Comparison of ENCODE assay signal across 27 cellular contexts in genomic region chr7:111743244-111743852, GRCh38.
DNase-seq lines count a peak whose midpoint lies in the region; ATAC-seq and TF ChIP-seq lines count a peak whose summit lies in the region.
"Had no signal": no experiment of that assay in that cellular context is flagged by ENCODE, and none has a peak within 500 bp of the region (broad histone marks: within the 10 kb centered on the region; RNA-seq: fewer than 3 reads in every experiment).

No MANE protein-coding gene starts in this region.

- H3K4me3 ChIP-seq in GM23338 (no peak overlapping the region), HUES48 (ENCODE audit: low read depth, low read length) (no peak overlapping the region), choroid plexus epithelial cell (ENCODE audit: low read depth, low read length) (no peak overlapping the region), spleen (no peak overlapping the region)
- H3K4me3 ChIP-seq: BLaER1, GM12878, K562, PC-9 had no signal

- no peak overlapping the region for H3K9ac ChIP-seq in HUES48 (ENCODE audit: low read depth, low read length)
- H3K9ac ChIP-seq: BLaER1, SK-N-SH had no signal

- no peak overlapping the region for H3K27ac ChIP-seq in GM23338 (ENCODE audit: low read depth)
- H3K27ac ChIP-seq in HUES48 (ENCODE audit: low read depth, low read length) = peak overlapping the region; percentile 37
- no peak overlapping the region for H3K27ac ChIP-seq in spleen
- H3K27ac ChIP-seq: BLaER1, PC-9 had no signal

- no peak for TF ChIP-seq POLR2A in spleen (IDR thresholded peaks at IDR 0.05)

- H3K79me2 ChIP-seq in GM23338 (replicated peaks; ENCODE audit: insufficient read depth) = no peaks in the 10 kb centered on the region

- H3K36me3 ChIP-seq in GM23338 (ENCODE audit: insufficient read depth) (0 out of 2 replicates have a peak, but pooled peaks cover 6% of the 10 kb centered on the region), HUES48 (ENCODE audit: control insufficient read depth, insufficient read depth, low read length) (0 out of 2 replicates have a peak, but pooled peaks cover 10% of the 10 kb centered on the region), spleen (no peaks in the 10 kb centered on the region)
- H3K36me3 ChIP-seq: BLaER1 had no signal

- peaks cover 4% of the 10 kb centered on the region; the same call in 2 of the 3 replicates for H3K9me3 Mint-ChIP-seq in GM23338
- H3K9me3 Mint-ChIP-seq: CD4-positive, alpha-beta memory T cell; T-cell had no signal

- DNase-seq in GM23338 (ENCODE audit: low spot score) = peak; percentile 50
- peak; percentile 5 for DNase-seq in choroid plexus epithelial cell (ENCODE audit: low read depth)
- peak; percentile 37 for DNase-seq in iPS-NIHi11 (ENCODE audit: low spot score)
- no peak for DNase-seq in NCI-H748 treated with DMSO at 0.1 percent for 48 hours (lab: John Stamatoyannopoulos, UW)
- DNase-seq in spleen = no peak
- DNase-seq: Caco-2; CD4-positive, alpha-beta memory T cell; DMS 273 treated with DMSO at 0.1 percent for 48 hours; DMS79 treated with DMSO at 0.1 percent for 48 hours; GOT3; MM.1S; NCI-H1105; NCI-H146; NCI-H2029; NCI-H226; NCI-H524; PC-9; RPMI8226; SHP77; SK-N-SH; T-cell had no signal

- H3K4me1 ChIP-seq in GM23338 (ENCODE audit: insufficient read depth) (peaks cover 14% of the 10 kb centered on the region; the same call in 1 of the 2 replicates), HUES48 (ENCODE audit: control insufficient read depth, insufficient read depth, low read length) (peaks cover 15% of the 10 kb centered on the region; the same call in 1 of the 2 replicates), spleen (peaks cover 0 to 6% (median 2%) of the 10 kb centered on the region in 6 donors)

- H3K27ac Mint-ChIP-seq in GM23338 = no peak overlapping the region
- H3K27ac Mint-ChIP-seq: CD4-positive, alpha-beta memory T cell; T-cell had no signal

- ATAC-seq in GM23338 (peak; percentile 81), HG03175 (IDR thresholded peaks at IDR 0.05; ENCODE audit: unreplicated experiment) (no peak)
- ATAC-seq: GM12878, HepG2, K562, T-cell had no signal

- 66 to 84% (median 71%) methylated on average over 7 of the region's 7 CpGs for WGBS in spleen, 5 donors

- H4K20me1 ChIP-seq in GM23338 (replicated peaks; ENCODE audit: insufficient read depth) = no peaks in the 10 kb centered on the region
- H4K20me1 ChIP-seq: BLaER1 had no signal

- H3K4me3 Mint-ChIP-seq in GM23338 = no peak overlapping the region
- H3K4me3 Mint-ChIP-seq: CD4-positive, alpha-beta memory T cell; T-cell had no signal

- H2AFZ ChIP-seq in GM23338 = no peak overlapping the region
- H2AFZ ChIP-seq: PC-9 had no signal

- no peak for TF ChIP-seq CTCF in GM23338 (conservative IDR thresholded peaks at IDR 0.05; ENCODE audit: low read depth in 2 of 2)
- no peak for TF ChIP-seq CTCF in choroid plexus epithelial cell (conservative IDR thresholded peaks at IDR 0.05; ENCODE audit: low read depth, low read length)
- no peak for TF ChIP-seq CTCF in spleen (IDR thresholded peaks at IDR 0.05 in 8 of 11, conservative IDR thresholded peaks at IDR 0.05 in 3 of 11)

- intact Hi-C loops in spleen (cut with DNase I; ENCODE audit: low total_unique reads) = no loop called here

- peaks cover 4% of the 10 kb centered on the region; the same call in 1 of the 2 replicates for H3K9me2 ChIP-seq in GM23338 (ENCODE audit: insufficient read depth)
- H3K9me2 ChIP-seq: SK-N-SH had no signal

- H3F3A ChIP-seq in GM23338 (replicated peaks; ENCODE audit: low read depth) = 0 out of 2 replicates have a peak, but pooled peaks cover 8% of the 10 kb centered on the region

- H3K9me3 ChIP-seq in HUES48 (ENCODE audit: control insufficient read depth, insufficient read depth, low read length) (no peaks in the 10 kb centered on the region), spleen (no peaks in the 10 kb centered on the region)
- H3K9me3 ChIP-seq: BLaER1, Caco-2, SK-N-SH had no signal

- no peaks in the 10 kb centered on the region for H3K27me3 ChIP-seq in GM23338 (ENCODE audit: insufficient read depth)
- no peaks in the 10 kb centered on the region for H3K27me3 ChIP-seq in HUES48 (ENCODE audit: control insufficient read depth, insufficient read depth, low read length)
- H3K27me3 ChIP-seq in spleen (replicated peaks in 1 of 7) = no peaks in the 10 kb centered on the region
- H3K27me3 ChIP-seq: BLaER1 had no signal

- H3K36me3 Mint-ChIP-seq in GM23338 (ENCODE audit: low read depth) = peaks cover 34% of the 10 kb centered on the region
- H3K36me3 Mint-ChIP-seq: CD4-positive, alpha-beta memory T cell; T-cell had no signal

- H3K4me1 Mint-ChIP-seq in GM23338 = peaks cover 12% of the 10 kb centered on the region
- H3K4me1 Mint-ChIP-seq: T-cell had no signal

- peak overlapping the region; percentile 21; the same call in 1 of the 2 replicates for H3K4me2 ChIP-seq in GM23338
- H3K4me2 ChIP-seq: BLaER1, PC-9 had no signal

- H3K27me3 Mint-ChIP-seq in GM23338 (ENCODE audit: insufficient read depth, low read depth, poor library complexity) = peaks cover 10% of the 10 kb centered on the region

TF ChIP-seq in GM23338, 12 proteins besides CTCF, POLR2A, EP300 and RAD21 (continues in another document):
- TF ChIP-seq ZNF114 (CRISPR knock-in tag; IDR thresholded peaks at IDR 0.05) (no peak), ZNF462 (CRISPR knock-in tag; IDR thresholded peaks at IDR 0.05) (peak; percentile 13; the same call in 1 of the 2 replicates), ETS1 (IDR thresholded peaks at IDR 0.05) (no peak)

Comparison
In these comparisons a context has a peak if more than half of its experiments do, and no peak if none do; other contexts are left out.
1. DNase-seq: peak in GM23338 (single experiment), choroid plexus epithelial cell (single experiment) and iPS-NIHi11 (single experiment); none in NCI-H748 treated with DMSO at 0.1 percent for 48 hours (single experiment) and spleen (single experiment).